Comparison of ENCODE assay signal across 8 cellular contexts in the genomic region with DNA sequence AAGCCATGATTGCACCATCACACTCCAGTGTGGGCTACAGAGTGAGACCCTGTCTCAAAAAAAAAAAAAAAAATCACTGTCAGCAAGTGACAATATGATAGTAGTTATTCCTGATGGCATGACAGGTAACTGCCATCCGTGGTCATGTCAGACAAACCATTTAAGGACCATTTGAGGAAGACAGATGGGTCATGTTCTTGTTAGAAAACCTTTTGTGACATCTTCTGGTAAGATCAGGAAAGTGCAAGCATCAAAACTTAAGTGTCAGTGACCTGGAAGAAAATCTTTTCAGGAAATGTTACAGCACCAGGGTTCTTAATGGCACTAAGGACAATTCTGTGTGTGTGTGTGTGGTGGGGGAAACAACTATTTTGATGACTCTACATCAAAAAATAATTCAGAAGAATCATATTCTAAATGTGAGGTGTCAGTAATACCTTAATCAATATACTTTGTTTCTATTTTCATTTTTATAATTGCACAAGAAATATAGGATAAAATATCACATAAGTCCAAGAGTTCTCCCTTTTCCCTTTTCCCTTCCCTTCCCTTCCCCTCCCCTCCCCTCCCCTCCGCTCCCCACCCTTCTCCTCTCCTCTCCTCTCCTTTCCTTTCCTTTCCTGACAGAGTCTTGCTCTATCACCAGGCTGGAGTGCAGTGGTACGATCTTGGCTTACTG. TPM values are rescaled to one million over a fixed set of nuclear protein-coding genes. Genes with fewer than 3 reads are reported as not detected.
DNase-seq lines count a peak whose midpoint lies in the region; ATAC-seq and TF ChIP-seq lines count a peak whose summit lies in the region.

No MANE protein-coding gene starts in this region.

- H3K4me3 ChIP-seq in AG04449 (ENCODE audit: low read depth, low read length) = no peak overlapping the region
- H3K4me3 ChIP-seq in fibroblast of mammary gland (ENCODE audit: control insufficient read depth, low read depth, low read length) = no peak overlapping the region
- no peak overlapping the region for H3K4me3 ChIP-seq in thyroid gland (replicated peaks in 1 of 3)

- CTCF ChIA-PET in AG04449 (lab: Yijun Ruan, JAX) = interaction anchor here (0.7 to 4.0 kb wide), 8 partner anchors 11 to 369 kb away, joined by 3 to 74 read pairs (median 3); no protein-coding TSS in a partner anchor

- in situ Hi-C loops in GM13976 (cut with MboI; ENCODE audit: low sequenced_read_pairs, unreplicated experiment) = loop anchor here (25.0 kb wide), 2 partner anchors 357 to 507 kb away; no protein-coding TSS in a partner anchor

- no peaks in the 10 kb centered on the region for H3K9me3 ChIP-seq in thyroid gland

- TF ChIP-seq CTCF in AG04449 (IDR thresholded peaks at IDR 0.05; ENCODE audit: insufficient read depth, low read length, missing control alignments) = peak; percentile 25
- TF ChIP-seq CTCF in GM13976 (IDR thresholded peaks at IDR 0.05; ENCODE audit: borderline replicate concordance, control extremely low read depth, extremely low read depth, insufficient read depth, missing control alignments) = peak; percentile 23
- TF ChIP-seq CTCF in fibroblast of mammary gland (conservative IDR thresholded peaks at IDR 0.05; ENCODE audit: control insufficient read depth, insufficient read depth, low read depth, low read length) = peak; percentile 48
- peak in 5 of 6 experiments; percentile 9 to 47 (median 41) for TF ChIP-seq CTCF in thyroid gland (IDR thresholded peaks at IDR 0.05)

- intact Hi-C loops in thyroid gland (cut with DNase I) = loop anchor here (5.0 kb wide), 2 partner anchors 292 to 352 kb away; no protein-coding TSS in a partner anchor

- WGBS in thyroid gland, 2 donors = 75 to 77% methylated on average over 3 of the region's 3 CpGs

- no peaks in the 10 kb centered on the region for H3K27me3 ChIP-seq in thyroid gland

- no peaks in the 10 kb centered on the region for H3K36me3 ChIP-seq in thyroid gland

- no peak for TF ChIP-seq POLR2A in thyroid gland (IDR thresholded peaks at IDR 0.05)

- no peaks in the 10 kb centered on the region for H3K4me1 ChIP-seq in thyroid gland

- DNase-seq in AG04449 (ENCODE audit: low read depth, low spot score) (no peak), GM13976 (ENCODE audit: low spot score) (no peak), OCI-M1 (lab: John Stamatoyannopoulos, UW) (peak; percentile 67), fibroblast of mammary gland (ENCODE audit: low read depth) (peak; percentile 56), thyroid gland (no peak), NCI-H1092 (lab: John Stamatoyannopoulos, UW) (no peak)
- DNase-seq in activated effector memory CD4-positive, alpha-beta T cell treated with Interleukin-2 at 50 U/mL for 16 hours = no peak

- POLR2A ChIA-PET in AG04449 (lab: Yijun Ruan, JAX) = no interaction called here

- no peak overlapping the region for H3K27ac ChIP-seq in thyroid gland

- ATAC-seq in GM21423 (IDR thresholded peaks at IDR 0.05; ENCODE audit: unreplicated experiment) = no peak

RNA-seq across cellular contexts. Expression of a gene that starts 17.8 kb away (rescaled TPM):
- total RNA-seq in thyroid gland = 10 to 100 TPM; 19.5 to 44.2 (median 30.4) TPM

RNA-seq across cellular contexts. Expression of a gene that starts 43.6 kb away (rescaled TPM):
- under 1 TPM in 2 of 4 donors, not detected in 2; 0.27 to 0.33 TPM for total RNA-seq in thyroid gland

Comparison
In these comparisons a context has a peak if more than half of its experiments do, and no peak if none do; other contexts are left out.
1. DNase-seq: peak in OCI-M1 (single experiment) and fibroblast of mammary gland (single experiment); none in AG04449 (single experiment), GM13976 (single experiment), thyroid gland (0 of 2), NCI-H1092 (single experiment) and activated effector memory CD4-positive, alpha-beta T cell treated with Interleukin-2 at 50 U/mL for 16 hours (single experiment).
2. Peak in every context shown above with its lines, with median percentiles within 50 percentile points of each other: CTCF ChIP-seq.